Comparison of ENCODE assay signal across 12 cellular contexts in the genomic region with DNA sequence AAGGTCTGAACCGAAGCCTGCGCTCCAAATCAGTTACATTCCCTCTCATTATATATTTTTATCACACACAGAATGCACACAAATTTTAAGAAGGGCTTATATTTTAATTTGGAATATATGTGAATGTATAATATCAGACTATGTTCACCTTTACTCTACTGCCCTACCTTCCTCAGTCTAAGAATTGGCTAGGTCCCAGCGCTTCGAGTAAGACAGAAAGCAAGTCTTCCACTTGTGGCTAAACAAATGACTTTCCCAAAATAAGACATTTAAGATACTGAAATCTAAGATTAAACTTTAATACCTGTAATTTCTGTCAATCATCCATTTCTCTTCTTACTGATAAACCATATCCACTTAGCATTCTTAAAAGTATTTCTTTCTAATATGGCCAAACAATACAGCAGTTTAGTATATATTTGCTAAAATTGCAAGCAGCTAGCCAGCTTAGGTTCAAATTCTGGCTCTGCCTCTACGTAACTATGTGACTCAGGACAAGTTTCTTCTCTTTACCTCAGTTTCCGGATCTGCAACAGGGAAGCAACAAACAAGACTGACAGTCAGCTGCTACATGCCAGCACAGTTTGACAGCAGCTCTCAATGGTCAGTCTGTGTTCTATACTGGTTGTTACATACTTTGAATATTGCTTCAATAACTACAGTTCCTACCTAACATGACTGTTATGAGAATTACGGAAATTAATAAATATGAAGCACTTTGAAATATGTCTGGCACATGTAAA. TPM values are rescaled to one million over a fixed set of nuclear protein-coding genes. Genes with fewer than 3 reads are reported as not detected.
DNase-seq lines count a peak whose midpoint lies in the region; ATAC-seq, FAIRE-seq and TF ChIP-seq lines count a peak whose summit lies in the region.
"Had no signal": no experiment of that assay in that cellular context is flagged by ENCODE, and none has a peak within 500 bp of the region (broad histone marks: within the 10 kb centered on the region; RNA-seq: fewer than 3 reads in every experiment).

No MANE protein-coding gene starts in this region.

- TF ChIP-seq CTCF in AG10803 (conservative IDR thresholded peaks at IDR 0.05; ENCODE audit: low read length) (no peak), HFFc6 (IDR thresholded peaks at IDR 0.05) (no peak), keratinocyte (optimal IDR thresholded peaks at IDR 0.05 in 1 of 3, IDR thresholded peaks at IDR 0.05 in 1 of 3, conservative IDR thresholded peaks at IDR 0.05 in 1 of 3; ENCODE audit: extremely low read depth in 1 of 3, insufficient read depth in 2 of 3, low read length in 3 of 3) (no peak)

- H2AFZ ChIP-seq in keratinocyte (ENCODE audit: control insufficient read depth, low read length), result no peak overlapping the region

- FAIRE-seq in keratinocyte (lab: Jason Lieb, UNC), result no peak

- peaks cover 4 to 6% of the 10 kb centered on the region in 2 experiments for H3K36me3 ChIP-seq in keratinocyte (ENCODE audit: control insufficient read depth in 2 of 2, extremely low read depth in 1 of 2, insufficient read depth in 2 of 2, low read length in 2 of 2)
- H3K36me3 ChIP-seq: adrenal gland had no signal

- peaks cover 39% of the 10 kb centered on the region for H3K4me1 Mint-ChIP-seq in HFFc6 (ENCODE audit: low read depth)
- peaks cover 39% of the 10 kb centered on the region for H3K4me1 Mint-ChIP-seq in activated T-helper 17 cell treated with anti-CD3 and anti-CD28 coated beads, Interleukin-2, amount 50 U/mL, for 72 hours

- H3K27me3 ChIP-seq in keratinocyte (ENCODE audit: control insufficient read depth, extremely low read depth, insufficient read depth, low read length), result no peaks in the 10 kb centered on the region
- H3K27me3 ChIP-seq: adrenal gland had no signal

- no peak overlapping the region for H3K27ac Mint-ChIP-seq in HFFc6
- peak overlapping the region; percentile 87 for H3K27ac Mint-ChIP-seq in activated T-helper 17 cell treated with anti-CD3 and anti-CD28 coated beads, Interleukin-2, amount 50 U/mL, for 72 hours

- H3K9ac ChIP-seq in keratinocyte (ENCODE audit: control insufficient read depth, extremely low read depth, insufficient read depth, low read length), result peak overlapping the region; percentile 47

- dilution Hi-C loops in keratinocyte (cut with MboI; ENCODE audit: extremely low pct_ligation_motif_present, low sequenced_read_pairs), result no loop called here

- no peaks in the 10 kb centered on the region for H4K20me1 ChIP-seq in keratinocyte (ENCODE audit: control insufficient read depth, extremely low read depth, insufficient read depth, low read length)

- no peaks in the 10 kb centered on the region for H3K9me1 ChIP-seq in keratinocyte (ENCODE audit: control insufficient read depth, extremely low read depth, insufficient read depth, low read length)

- peaks cover 14% of the 10 kb centered on the region for H3K4me1 ChIP-seq in keratinocyte (ENCODE audit: control insufficient read depth, extremely low read depth, insufficient read depth, low read length)

- peaks cover 56% of the 10 kb centered on the region for H3K79me2 ChIP-seq in keratinocyte (ENCODE audit: control insufficient read depth, insufficient read depth, low read length)

- H3K4me3 Mint-ChIP-seq in HFFc6, result peak overlapping the region; percentile 96
- H3K4me3 Mint-ChIP-seq in activated T-helper 17 cell treated with anti-CD3 and anti-CD28 coated beads, Interleukin-2, amount 50 U/mL, for 72 hours, result peak overlapping the region; percentile 91

- 0 out of 2 replicates have a peak overlapping the region, but pooled peaks have one; percentile 3 for H3K4me3 ChIP-seq in AG10803 (ENCODE audit: low read length)
- peak overlapping the region in 2 of 3 experiments; percentile 36 to 96 for H3K4me3 ChIP-seq in keratinocyte (ENCODE audit: control insufficient read depth in 2 of 3, extremely low read depth in 1 of 3, insufficient read depth in 2 of 3, low read depth in 1 of 3, low read length in 3 of 3)
- H3K4me3 ChIP-seq: mucosa of descending colon had no signal

- H3K36me3 Mint-ChIP-seq in HFFc6 (ENCODE audit: low read depth), result peaks cover 7% of the 10 kb centered on the region; the same call in 1 of the 2 replicates
- H3K36me3 Mint-ChIP-seq in activated T-helper 17 cell treated with anti-CD3 and anti-CD28 coated beads, Interleukin-2, amount 50 U/mL, for 72 hours (ENCODE audit: low read depth), result peaks cover 81% of the 10 kb centered on the region

- peak; percentile 30 for ATAC-seq in activated T-helper 17 cell treated with anti-CD3 and anti-CD28 coated beads, Interleukin-2, amount 50 U/mL, for 72 hours (replicated peaks)
- no peak for ATAC-seq in HG03108 (IDR thresholded peaks at IDR 0.05; ENCODE audit: unreplicated experiment)
- ATAC-seq: mucosa of descending colon had no signal

- peak overlapping the region; percentile 22 for H3K27ac ChIP-seq in keratinocyte (ENCODE audit: control insufficient read depth, insufficient read depth, low read length)
- H3K27ac ChIP-seq: adrenal gland had no signal

- H3K4me2 ChIP-seq in keratinocyte (ENCODE audit: control insufficient read depth, extremely low read depth, insufficient read depth, low read depth, low read length), result peak overlapping the region; percentile 80

- DNase-seq in AG10803 (ENCODE audit: low read depth) (no peak), HFFc6 (no peak), keratinocyte (ENCODE audit: low read depth, low spot score) (no peak), NCI-H1092 treated with DMSO at 0.1 percent for 48 hours (lab: John Stamatoyannopoulos, UW) (no peak), NCI-H526 treated with DMSO at 0.1 percent for 48 hours (lab: John Stamatoyannopoulos, UW) (no peak)
- no peak for DNase-seq in NK-92 treated with Interleukin-12 subunit alpha and Interleukin-12 subunit beta, amount 100 ng/mL, for 24 hours (lab: John Stamatoyannopoulos, UW)
- DNase-seq: adrenal gland, glutamatergic neuron, NCI-H1105 had no signal

- no peaks in the 10 kb centered on the region for H3K9me3 ChIP-seq in keratinocyte (ENCODE audit: control insufficient read depth, low read depth, low read length)
- H3K9me3 ChIP-seq: adrenal gland, mucosa of descending colon had no signal

- H3K9me3 Mint-ChIP-seq in HFFc6, result no peaks in the 10 kb centered on the region
- H3K9me3 Mint-ChIP-seq in activated T-helper 17 cell treated with anti-CD3 and anti-CD28 coated beads, Interleukin-2, amount 50 U/mL, for 72 hours, result no peaks in the 10 kb centered on the region

- peaks cover 3% of the 10 kb centered on the region for H3K27me3 Mint-ChIP-seq in HFFc6 (ENCODE audit: insufficient read depth)
- H3K27me3 Mint-ChIP-seq in activated T-helper 17 cell treated with anti-CD3 and anti-CD28 coated beads, Interleukin-2, amount 50 U/mL, for 72 hours, result no peaks in the 10 kb centered on the region

RNA-seq across cellular contexts. Expression of a gene that starts 2.0 kb away (rescaled TPM):
- 10 to 100 TPM; 26.8 to 35.9 (median 28.1) TPM for total RNA-seq in HFFc6 (2021; fragmentation: NEBNext Ultra II Directional; extraction: Animal tissue kit (Norgen Biotek cat#: 25700))
- total RNA-seq in activated T-helper 17 cell treated with anti-CD3 and anti-CD28 coated beads, Interleukin-2, amount 50 U/mL, for 72 hours, result 100 to 1,000 TPM in 1 of 2 donors, 10 to 100 TPM in 1; 64.1 to 101 TPM
- polyA plus RNA-seq in keratinocyte, result 18.6 to 38.7 TPM (median 19.5 TPM) in 3 replicates
- polyA plus RNA-seq in keratinocyte (2011; ENCODE audit: low read depth), result 73.5 TPM
- polyA plus RNA-seq in keratinocyte (2011; cell fraction: cytosol; rRNA removed), result 25.4 and 42.6 TPM in 2 replicates
- 17.3 and 26.1 TPM in 2 replicates for polyA plus RNA-seq in keratinocyte (2011; cell fraction: nucleus; rRNA removed)
- polyA plus RNA-seq in keratinocyte (2012; ENCODE audit: low replicate concordance), result 20.5 and 26.3 TPM in 2 replicates
- 17.3 to 45.2 TPM (median 17.6 TPM) in 3 replicates for polyA minus RNA-seq in keratinocyte
- 49.9 TPM for polyA minus RNA-seq in keratinocyte (2011; cell fraction: cytosol; rRNA and poly(A)+ RNA removed)
- 10.2 and 27.5 TPM in 2 replicates for polyA minus RNA-seq in keratinocyte (2011; cell fraction: nucleus; rRNA and poly(A)+ RNA removed)

RNA-seq across cellular contexts. Expression of a gene that starts 2.5 kb away (rescaled TPM):
- 10 to 100 TPM; 37.0 to 44.2 (median 39.5) TPM for total RNA-seq in HFFc6 (2021; fragmentation: NEBNext Ultra II Directional; extraction: Animal tissue kit (Norgen Biotek cat#: 25700))
- total RNA-seq in activated T-helper 17 cell treated with anti-CD3 and anti-CD28 coated beads, Interleukin-2, amount 50 U/mL, for 72 hours, result 10 to 100 TPM; 51.3 to 77.4 TPM
- polyA plus RNA-seq in keratinocyte, result 17.6 to 34.9 TPM (median 21.4 TPM) in 3 replicates
- 48.9 TPM for polyA plus RNA-seq in keratinocyte (2011; ENCODE audit: low read depth)
- 15.3 and 23.8 TPM in 2 replicates for polyA plus RNA-seq in keratinocyte (2011; cell fraction: cytosol; rRNA removed)
- polyA plus RNA-seq in keratinocyte (2011; cell fraction: nucleus; rRNA removed), result 15.7 and 20.8 TPM in 2 replicates
- polyA plus RNA-seq in keratinocyte (2012; ENCODE audit: low replicate concordance), result 24.5 and 25.5 TPM in 2 replicates
- polyA minus RNA-seq in keratinocyte, result 5.9 to 27.6 TPM (median 10.5 TPM) in 3 replicates
- 30.3 TPM for polyA minus RNA-seq in keratinocyte (2011; cell fraction: cytosol; rRNA and poly(A)+ RNA removed)
- polyA minus RNA-seq in keratinocyte (2011; cell fraction: nucleus; rRNA and poly(A)+ RNA removed), result 10.9 and 13.7 TPM in 2 replicates
